In genomic region chr19:45404557-45405434, GRCh38 we compare ENCODE assay signal across 8 cellular contexts. TPM values are rescaled to one million over a fixed set of nuclear protein-coding genes. Genes with fewer than 3 reads are reported as not detected.
A peak's percentile ranks its signal among the peaks of the same experiment; 100 is the strongest.
DNase-seq lines count a peak whose midpoint lies in the region; ATAC-seq, FAIRE-seq and TF ChIP-seq lines count a peak whose summit lies in the region.

Gene PPP1R13L, minus strand, starts transcription at chr19:45405069. Its CDS starts 6,751 bp downstream, at chr19:45398318.

- H3K9me3 ChIP-seq in OCI-LY1 (ENCODE audit: low read length) (no peaks in the 10 kb centered on the region), pancreas (no peaks in the 10 kb centered on the region)

- H3K9ac ChIP-seq in OCI-LY1 (ENCODE audit: low read length): peak within 1 kb of the TSS; percentile 83

- H3K9me3 Mint-ChIP-seq in activated naive CD4-positive, alpha-beta T cell treated with anti-CD3 and anti-CD28 coated beads, Interleukin-2, amount 50 U/mL, for 24 hours: no peaks in the 10 kb centered on the region

- peak within 1 kb of the TSS; percentile 98 for H3K4me3 Mint-ChIP-seq in activated naive CD4-positive, alpha-beta T cell treated with anti-CD3 and anti-CD28 coated beads, Interleukin-2, amount 50 U/mL, for 24 hours

- no peaks in the 10 kb centered on the region for H4K20me1 ChIP-seq in OCI-LY1 (ENCODE audit: insufficient read depth, low read length)

- H2AFZ ChIP-seq in OCI-LY1 (ENCODE audit: low read length): no peak within 1 kb of the TSS

- intact Hi-C loops in head of caudate nucleus (cut with DNase I): no loop called here
- intact Hi-C loops in pancreas (cut with DNase I): no loop called here

- DNase-seq in ELF-1 (ENCODE audit: low read depth, low spot score) (peak; percentile 97), head of caudate nucleus (peak in 34 of 42 donors; percentile 17 to 77 (median 46)), pancreas (peak; percentile 91 to 98 (median 95)), KBM-7 (no peak)

- in situ Hi-C loops in KBM-7 (cut with MboI; ENCODE audit: low pct_unique_long_range_greater_than_20kb, low sequenced_read_pairs): no loop called here

- peaks cover 4% of the 10 kb centered on the region for H3K36me3 Mint-ChIP-seq in activated naive CD4-positive, alpha-beta T cell treated with anti-CD3 and anti-CD28 coated beads, Interleukin-2, amount 50 U/mL, for 24 hours

- H3F3A ChIP-seq in OCI-LY1 (ENCODE audit: insufficient read depth, low read length): no peaks in the 10 kb centered on the region

- peaks cover 55% of the 10 kb centered on the region for H3K4me1 ChIP-seq in OCI-LY1 (ENCODE audit: insufficient read depth, low read length, severe bottlenecking)
- H3K4me1 ChIP-seq in pancreas: peaks cover 7 to 13% (median 8%) of the 10 kb centered on the region in 3 donors

- WGBS in pancreas, 2 donors: 1% methylated on average over 42 to 46 of the region's 46 CpGs

- peak within 1 kb of the TSS; percentile 94 for H3K27ac Mint-ChIP-seq in activated naive CD4-positive, alpha-beta T cell treated with anti-CD3 and anti-CD28 coated beads, Interleukin-2, amount 50 U/mL, for 24 hours

- H3K27me3 Mint-ChIP-seq in activated naive CD4-positive, alpha-beta T cell treated with anti-CD3 and anti-CD28 coated beads, Interleukin-2, amount 50 U/mL, for 24 hours: peaks cover 20% of the 10 kb centered on the region

- no peak for FAIRE-seq in pancreas (lab: Jason Lieb, UNC)

- peaks cover 6% of the 10 kb centered on the region; the same call in 1 of the 2 replicates for H3K79me2 ChIP-seq in OCI-LY1 (ENCODE audit: insufficient read depth, low read length)

- no peak for TF ChIP-seq CTCF in OCI-LY1 (IDR thresholded peaks at IDR 0.05; ENCODE audit: low read length)
- TF ChIP-seq CTCF in pancreas (IDR thresholded peaks at IDR 0.05): no peak

- H3K27ac ChIP-seq in OCI-LY1 (ENCODE audit: low read depth, low read length, poor library complexity, severe bottlenecking) (peak within 1 kb of the TSS; percentile 79), pancreas (peak within 1 kb of the TSS; percentile 92 to 99 (median 94))

- H3K4me3 ChIP-seq in OCI-LY1 (ENCODE audit: low read depth, low read length, poor library complexity, severe bottlenecking) (peak within 1 kb of the TSS; percentile 84), pancreas (peak within 1 kb of the TSS; percentile 52 to 92 (median 73))

- no peaks in the 10 kb centered on the region for H3K27me3 ChIP-seq in OCI-LY1 (ENCODE audit: insufficient read depth, low read length)
- no peaks in the 10 kb centered on the region for H3K27me3 ChIP-seq in pancreas

- H3K36me3 ChIP-seq in OCI-LY1 (ENCODE audit: insufficient read depth, low read length) (peaks cover 5% of the 10 kb centered on the region; the same call in 1 of the 2 replicates), pancreas (no peaks in the 10 kb centered on the region)

- no peaks in the 10 kb centered on the region for H3K9me2 ChIP-seq in OCI-LY1 (ENCODE audit: low read depth, low read length)

- H3K4me2 ChIP-seq in OCI-LY1 (ENCODE audit: low read length): peak within 1 kb of the TSS; percentile 68

- peaks cover 50% of the 10 kb centered on the region for H3K4me1 Mint-ChIP-seq in activated naive CD4-positive, alpha-beta T cell treated with anti-CD3 and anti-CD28 coated beads, Interleukin-2, amount 50 U/mL, for 24 hours

- ATAC-seq in HG03439 (IDR thresholded peaks at IDR 0.05; ENCODE audit: unreplicated experiment) (peak; percentile 19), pancreas (peak; percentile 78 to 86 (median 80)), GM18909 (IDR thresholded peaks at IDR 0.05; ENCODE audit: poor library complexity, unreplicated experiment) (no peak)

RNA-seq across cellular contexts. Expression of gene PPP1R13L, which starts in this region (rescaled TPM):
- total RNA-seq in pancreas: 10 to 100 TPM; 22.8 to 42.7 (median 27.6) TPM
- 10 to 100 TPM; 50.5 to 54.4 TPM for polyA plus RNA-seq in pancreas
